Comparison of ENCODE assay signal across 1 cellular context in genomic region chr1:42221952-42222606, GRCh38.
TF ChIP-seq lines count a peak whose summit lies in the region.

No MANE protein-coding gene starts in this region.

TF ChIP-seq in K562, 482 proteins besides CTCF, POLR2A, EP300 and RAD21 (continued from another document and continues in another):
- TF ChIP-seq, protein P1, sequence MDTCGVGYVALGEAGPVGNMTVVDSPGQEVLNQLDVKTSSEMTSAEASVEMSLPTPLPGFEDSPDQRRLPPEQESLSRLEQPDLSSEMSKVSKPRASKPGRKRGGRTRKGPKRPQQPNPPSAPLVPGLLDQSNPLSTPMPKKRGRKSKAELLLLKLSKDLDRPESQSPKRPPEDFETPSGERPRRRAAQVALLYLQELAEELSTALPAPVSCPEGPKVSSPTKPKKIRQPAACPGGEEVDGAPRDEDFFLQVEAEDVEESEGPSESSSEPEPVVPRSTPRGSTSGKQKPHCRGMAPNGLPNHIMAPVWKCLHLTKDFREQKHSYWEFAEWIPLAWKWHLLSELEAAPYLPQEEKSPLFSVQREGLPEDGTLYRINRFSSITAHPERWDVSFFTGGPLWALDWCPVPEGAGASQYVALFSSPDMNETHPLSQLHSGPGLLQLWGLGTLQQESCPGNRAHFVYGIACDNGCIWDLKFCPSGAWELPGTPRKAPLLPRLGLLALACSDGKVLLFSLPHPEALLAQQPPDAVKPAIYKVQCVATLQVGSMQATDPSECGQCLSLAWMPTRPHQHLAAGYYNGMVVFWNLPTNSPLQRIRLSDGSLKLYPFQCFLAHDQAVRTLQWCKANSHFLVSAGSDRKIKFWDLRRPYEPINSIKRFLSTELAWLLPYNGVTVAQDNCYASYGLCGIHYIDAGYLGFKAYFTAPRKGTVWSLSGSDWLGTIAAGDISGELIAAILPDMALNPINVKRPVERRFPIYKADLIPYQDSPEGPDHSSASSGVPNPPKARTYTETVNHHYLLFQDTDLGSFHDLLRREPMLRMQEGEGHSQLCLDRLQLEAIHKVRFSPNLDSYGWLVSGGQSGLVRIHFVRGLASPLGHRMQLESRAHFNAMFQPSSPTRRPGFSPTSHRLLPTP (IDR thresholded peaks at IDR 0.05; ENCODE audit: borderline replicate concordance, extremely low read depth, insufficient read length) = no peak
- no peak for TF ChIP-seq E2F8 (IDR thresholded peaks at IDR 0.05; ENCODE audit: low read depth, partially characterized antibody)
- TF ChIP-seq MNT (conservative IDR thresholded peaks at IDR 0.05) = 0 out of 4 replicates have a peak, but pooled peaks of 1 of the 2 experiments have one; percentile 26
- TF ChIP-seq KAT7 (CRISPR knock-in tag; IDR thresholded peaks at IDR 0.05; ENCODE audit: borderline replicate concordance) = no peak
- TF ChIP-seq MGA (IDR thresholded peaks at IDR 0.05) = no peak
- TF ChIP-seq POLR2H (tag; IDR thresholded peaks at IDR 0.05; ENCODE audit: low read depth) = no peak
- peak; percentile 73 for TF ChIP-seq SMARCA4 (IDR thresholded peaks at IDR 0.05)
- TF ChIP-seq, protein P2, sequence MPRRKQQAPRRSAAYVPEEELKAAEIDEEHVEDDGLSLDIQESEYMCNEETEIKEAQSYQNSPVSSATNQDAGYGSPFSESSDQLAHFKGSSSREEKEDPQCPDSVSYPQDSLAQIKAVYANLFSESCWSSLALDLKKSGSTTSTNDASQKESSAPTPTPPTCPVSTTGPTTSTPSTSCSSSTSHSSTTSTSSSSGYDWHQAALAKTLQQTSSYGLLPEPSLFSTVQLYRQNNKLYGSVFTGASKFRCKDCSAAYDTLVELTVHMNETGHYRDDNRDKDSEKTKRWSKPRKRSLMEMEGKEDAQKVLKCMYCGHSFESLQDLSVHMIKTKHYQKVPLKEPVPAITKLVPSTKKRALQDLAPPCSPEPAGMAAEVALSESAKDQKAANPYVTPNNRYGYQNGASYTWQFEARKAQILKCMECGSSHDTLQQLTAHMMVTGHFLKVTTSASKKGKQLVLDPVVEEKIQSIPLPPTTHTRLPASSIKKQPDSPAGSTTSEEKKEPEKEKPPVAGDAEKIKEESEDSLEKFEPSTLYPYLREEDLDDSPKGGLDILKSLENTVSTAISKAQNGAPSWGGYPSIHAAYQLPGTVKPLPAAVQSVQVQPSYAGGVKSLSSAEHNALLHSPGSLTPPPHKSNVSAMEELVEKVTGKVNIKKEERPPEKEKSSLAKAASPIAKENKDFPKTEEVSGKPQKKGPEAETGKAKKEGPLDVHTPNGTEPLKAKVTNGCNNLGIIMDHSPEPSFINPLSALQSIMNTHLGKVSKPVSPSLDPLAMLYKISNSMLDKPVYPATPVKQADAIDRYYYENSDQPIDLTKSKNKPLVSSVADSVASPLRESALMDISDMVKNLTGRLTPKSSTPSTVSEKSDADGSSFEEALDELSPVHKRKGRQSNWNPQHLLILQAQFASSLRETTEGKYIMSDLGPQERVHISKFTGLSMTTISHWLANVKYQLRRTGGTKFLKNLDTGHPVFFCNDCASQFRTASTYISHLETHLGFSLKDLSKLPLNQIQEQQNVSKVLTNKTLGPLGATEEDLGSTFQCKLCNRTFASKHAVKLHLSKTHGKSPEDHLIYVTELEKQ (CRISPR knock-in tag; IDR thresholded peaks at IDR 0.05) = no peak
- peak; percentile 67 to 81; a peak in 2 of 4 replicates for TF ChIP-seq FOXK2 (conservative IDR thresholded peaks at IDR 0.05 in 1 of 2, IDR thresholded peaks at IDR 0.05 in 1 of 2; ENCODE audit: low read depth in 2 of 2)
- TF ChIP-seq ZNF57 (CRISPR knock-in tag; IDR thresholded peaks at IDR 0.05) = peak; percentile 97
- TF ChIP-seq, protein P3, sequence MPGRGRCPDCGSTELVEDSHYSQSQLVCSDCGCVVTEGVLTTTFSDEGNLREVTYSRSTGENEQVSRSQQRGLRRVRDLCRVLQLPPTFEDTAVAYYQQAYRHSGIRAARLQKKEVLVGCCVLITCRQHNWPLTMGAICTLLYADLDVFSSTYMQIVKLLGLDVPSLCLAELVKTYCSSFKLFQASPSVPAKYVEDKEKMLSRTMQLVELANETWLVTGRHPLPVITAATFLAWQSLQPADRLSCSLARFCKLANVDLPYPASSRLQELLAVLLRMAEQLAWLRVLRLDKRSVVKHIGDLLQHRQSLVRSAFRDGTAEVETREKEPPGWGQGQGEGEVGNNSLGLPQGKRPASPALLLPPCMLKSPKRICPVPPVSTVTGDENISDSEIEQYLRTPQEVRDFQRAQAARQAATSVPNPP (IDR thresholded peaks at IDR 0.05; ENCODE audit: borderline replicate concordance, insufficient read depth, insufficient read length) = no peak
- TF ChIP-seq KDM4B (IDR thresholded peaks at IDR 0.05; ENCODE audit: borderline replicate concordance in 2 of 2, low read depth in 1 of 2) = no peak
- TF ChIP-seq HNRNPK (IDR thresholded peaks at IDR 0.05; ENCODE audit: low read depth, low read length, poor library complexity, severe bottlenecking) = peak; percentile 98
- peak; percentile 62 for TF ChIP-seq GATA2 (CRISPR knock-in tag; IDR thresholded peaks at IDR 0.05)
- peak; percentile 29 for TF ChIP-seq FIP1L1 (IDR thresholded peaks at IDR 0.05; ENCODE audit: low read depth, low read length, poor library complexity, severe bottlenecking)
- peak; percentile 86 for TF ChIP-seq MEIS2 (IDR thresholded peaks at IDR 0.05; ENCODE audit: partially characterized antibody)
- no peak for TF ChIP-seq MTA3 (IDR thresholded peaks at IDR 0.05; ENCODE audit: borderline replicate concordance)
- peak in 1 of 2 experiments; percentile 23; a peak in 1 of 4 replicates for TF ChIP-seq RCOR1 (IDR thresholded peaks at IDR 0.05; ENCODE audit: borderline replicate concordance in 1 of 2, low read depth in 2 of 2, low read length in 2 of 2)
- TF ChIP-seq, protein P4, sequence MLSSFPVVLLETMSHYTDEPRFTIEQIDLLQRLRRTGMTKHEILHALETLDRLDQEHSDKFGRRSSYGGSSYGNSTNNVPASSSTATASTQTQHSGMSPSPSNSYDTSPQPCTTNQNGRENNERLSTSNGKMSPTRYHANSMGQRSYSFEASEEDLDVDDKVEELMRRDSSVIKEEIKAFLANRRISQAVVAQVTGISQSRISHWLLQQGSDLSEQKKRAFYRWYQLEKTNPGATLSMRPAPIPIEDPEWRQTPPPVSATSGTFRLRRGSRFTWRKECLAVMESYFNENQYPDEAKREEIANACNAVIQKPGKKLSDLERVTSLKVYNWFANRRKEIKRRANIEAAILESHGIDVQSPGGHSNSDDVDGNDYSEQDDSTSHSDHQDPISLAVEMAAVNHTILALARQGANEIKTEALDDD (IDR thresholded peaks at IDR 0.05) = no peak
- TF ChIP-seq NCOA1 (IDR thresholded peaks at IDR 0.05; ENCODE audit: low read depth) = no peak
- no peak for TF ChIP-seq BCOR (IDR thresholded peaks at IDR 0.05)
- no peak for TF ChIP-seq RBM22 (IDR thresholded peaks at IDR 0.05; ENCODE audit: low read depth, low read length, poor library complexity, severe bottlenecking)
- TF ChIP-seq ZNF740 (CRISPR knock-in tag; IDR thresholded peaks at IDR 0.05) = no peak
- no peak for TF ChIP-seq ZNF740 (tag; IDR thresholded peaks at IDR 0.05)
- TF ChIP-seq ZNF561 (CRISPR knock-in tag; conservative IDR thresholded peaks at IDR 0.05) = no peak
